ENCODE assay signal across 8 cellular contexts in the genomic region with DNA sequence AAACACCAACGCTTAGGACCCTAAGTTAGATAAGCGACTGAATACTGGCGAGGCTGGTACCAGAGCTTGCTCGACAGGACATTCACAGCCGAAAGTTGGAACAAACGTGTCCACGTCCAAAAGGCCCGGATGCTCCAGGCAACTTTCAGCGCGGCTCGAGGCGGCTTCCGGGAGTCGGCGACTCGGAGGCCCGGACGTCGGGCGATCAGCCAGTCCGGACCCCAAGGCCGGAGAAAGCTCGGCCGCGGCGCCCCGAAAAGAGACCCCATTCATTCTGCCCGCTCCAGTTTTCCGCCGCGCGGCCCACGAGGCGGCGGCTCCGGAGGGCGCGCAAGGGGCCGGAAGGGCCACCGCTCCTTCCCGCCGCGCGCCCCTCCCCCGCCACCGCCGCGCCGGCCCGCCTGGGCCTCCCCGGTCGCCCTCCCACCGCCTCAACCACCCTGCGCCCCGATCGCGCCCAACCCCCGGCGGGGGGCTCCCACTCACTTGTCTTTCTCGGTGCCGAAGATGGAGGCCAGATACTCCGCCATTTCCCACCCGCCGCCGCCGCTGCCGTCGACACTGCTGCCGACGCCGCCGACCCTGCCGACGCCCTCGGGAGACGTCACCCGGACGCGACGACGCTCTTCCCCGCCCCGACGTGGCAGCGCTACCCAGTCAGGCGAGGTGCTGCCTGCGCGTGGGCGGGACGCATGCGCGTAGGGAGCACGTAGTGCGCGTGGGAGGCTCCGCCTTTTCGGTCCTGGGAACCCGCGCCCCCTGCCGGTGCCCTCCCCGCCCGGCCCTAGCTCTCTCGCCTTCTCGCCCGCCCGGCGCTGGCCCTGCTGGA. TPM values are rescaled to one million over a fixed set of nuclear protein-coding genes. Genes with fewer than 3 reads are reported as not detected.
DNase-seq lines count a peak whose midpoint lies in the region; ATAC-seq and TF ChIP-seq lines count a peak whose summit lies in the region.
"Not testable (repeated sequence)": the region's sequence is repeated elsewhere in the genome, so short reads cannot be mapped to it uniquely, and the experiment has no call there.

A gene with protein sequence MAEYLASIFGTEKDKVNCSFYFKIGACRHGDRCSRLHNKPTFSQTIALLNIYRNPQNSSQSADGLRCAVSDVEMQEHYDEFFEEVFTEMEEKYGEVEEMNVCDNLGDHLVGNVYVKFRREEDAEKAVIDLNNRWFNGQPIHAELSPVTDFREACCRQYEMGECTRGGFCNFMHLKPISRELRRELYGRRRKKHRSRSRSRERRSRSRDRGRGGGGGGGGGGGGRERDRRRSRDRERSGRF (minus strand): TSS at position 606 of the 829 bp plus-strand sequence. CDS start 76 bp downstream, at position 530.

- TF ChIP-seq EP300 in Ishikawa (IDR thresholded peaks at IDR 0.05; ENCODE audit: borderline replicate concordance); tibial nerve (IDR thresholded peaks at IDR 0.05): not testable (repeated sequence)

- TF ChIP-seq RAD21 in Ishikawa (IDR thresholded peaks at IDR 0.05; ENCODE audit: low read depth), result not testable (repeated sequence)

- H3K36me3 Mint-ChIP-seq in activated CD4-positive, alpha-beta memory T cell treated with anti-CD3 and anti-CD28 coated beads, Interleukin-2, amount 10 ng/mL, durations not matched to agents 7 days and 5 days (ENCODE audit: low read depth); immature natural killer cell: not testable (repeated sequence)

- TF ChIP-seq CTCF in tibial nerve (IDR thresholded peaks at IDR 0.05), result not testable (repeated sequence)

- H3K36me3 ChIP-seq in tibial nerve, result not testable (repeated sequence)

- peak within 1 kb of the TSS in 2 of 4 donors; percentile 54 to 61 for H3K4me3 ChIP-seq in tibial nerve

- DNase-seq in activated CD4-positive, alpha-beta memory T cell treated with anti-CD3 and anti-CD28 coated beads, Interleukin-2, amount 10 ng/mL, durations not matched to agents 7 days and 5 days, result peak; percentile 84
- peak; percentile 6 for DNase-seq in dermis blood vessel endothelial cell
- DNase-seq in immature natural killer cell, result peak; percentile 58 to 76 (median 72)
- DNase-seq in pulmonary artery endothelial cell (ENCODE audit: low read depth, low spot score), result not testable (repeated sequence)
- DNase-seq in tibial nerve (ENCODE audit: low spot score in 2 of 2), result peak in 1 of 2 donors; percentile 39

- TF ChIP-seq POLR2A in tibial nerve (IDR thresholded peaks at IDR 0.05), result not testable (repeated sequence)

- H3K27me3 ChIP-seq in tibial nerve, result not testable (repeated sequence)

- no CpG with 5 or more reads among the region's 107 CpGs for WGBS in tibial nerve, 2 donors

- H3K27ac ChIP-seq in tibial nerve, result peak within 1 kb of the TSS in 2 of 4 donors; percentile 64 to 86

- CTCF ChIA-PET in activated CD4-positive, alpha-beta memory T cell treated with anti-CD3 and anti-CD28 coated beads, Interleukin-2, amount 10 ng/mL, durations not matched to agents 7 days and 5 days (lab: Charles Lee), result not testable (repeated sequence)

- H3K9me3 Mint-ChIP-seq in activated CD4-positive, alpha-beta memory T cell treated with anti-CD3 and anti-CD28 coated beads, Interleukin-2, amount 10 ng/mL, durations not matched to agents 7 days and 5 days; immature natural killer cell: not testable (repeated sequence)

- not testable (repeated sequence) for H3K4me1 Mint-ChIP-seq in activated CD4-positive, alpha-beta memory T cell treated with anti-CD3 and anti-CD28 coated beads, Interleukin-2, amount 10 ng/mL, durations not matched to agents 7 days and 5 days; immature natural killer cell

- peak within 1 kb of the TSS; percentile 67 for H3K4me3 Mint-ChIP-seq in activated CD4-positive, alpha-beta memory T cell treated with anti-CD3 and anti-CD28 coated beads, Interleukin-2, amount 10 ng/mL, durations not matched to agents 7 days and 5 days
- H3K4me3 Mint-ChIP-seq in immature natural killer cell, result peak within 1 kb of the TSS in 2 of 5 donors; percentile 38 to 68

- POLR2A ChIA-PET in activated CD4-positive, alpha-beta memory T cell treated with anti-CD3 and anti-CD28 coated beads, Interleukin-2, amount 10 ng/mL, durations not matched to agents 7 days and 5 days (lab: Charles Lee), result not testable (repeated sequence)

- peak within 1 kb of the TSS; percentile 61 for H3K27ac Mint-ChIP-seq in activated CD4-positive, alpha-beta memory T cell treated with anti-CD3 and anti-CD28 coated beads, Interleukin-2, amount 10 ng/mL, durations not matched to agents 7 days and 5 days
- H3K27ac Mint-ChIP-seq in immature natural killer cell, result peak within 1 kb of the TSS in 1 of 6 donors; percentile 71

- H3K4me1 ChIP-seq in tibial nerve, result not testable (repeated sequence)

- not testable (repeated sequence) for H3K27me3 Mint-ChIP-seq in activated CD4-positive, alpha-beta memory T cell treated with anti-CD3 and anti-CD28 coated beads, Interleukin-2, amount 10 ng/mL, durations not matched to agents 7 days and 5 days; immature natural killer cell (ENCODE audit: low read depth in 3 of 3)

- not testable (repeated sequence) for H3K9me3 ChIP-seq in tibial nerve

- ATAC-seq in GM18502 (IDR thresholded peaks at IDR 0.05; ENCODE audit: poor library complexity, unreplicated experiment) (peak; percentile 79), HG02588 (IDR thresholded peaks at IDR 0.05; ENCODE audit: unreplicated experiment) (peak; percentile 78)

TF ChIP-seq in Ishikawa, 13 proteins besides CTCF, POLR2A, EP300 and RAD21:
- TF ChIP-seq CREB1 (IDR thresholded peaks at IDR 0.05; ENCODE audit: low read depth), result peak; percentile 42; the same call in 1 of the 2 replicates

RNA-seq across cellular contexts. Expression of the gene that starts here (rescaled TPM):
- total RNA-seq in activated CD4-positive, alpha-beta memory T cell treated with anti-CD3 and anti-CD28 coated beads, Interleukin-2, amount 10 ng/mL, durations not matched to agents 7 days and 5 days, result 10 to 100 TPM; 47.4 to 50.0 TPM
- total RNA-seq in dermis blood vessel endothelial cell (23.0 and 48.2 TPM in 2 replicates), pulmonary artery endothelial cell (52.6 and 56.7 TPM in 2 replicates), tibial nerve (10 to 100 TPM; 18.6 to 51.1 (median 37.9) TPM)
- polyA plus RNA-seq in immature natural killer cell, result 100 to 1,000 TPM in 1 of 3 donors, 10 to 100 TPM in 2; 55.1 to 107 (median 77.6) TPM
